In the genomic region with DNA sequence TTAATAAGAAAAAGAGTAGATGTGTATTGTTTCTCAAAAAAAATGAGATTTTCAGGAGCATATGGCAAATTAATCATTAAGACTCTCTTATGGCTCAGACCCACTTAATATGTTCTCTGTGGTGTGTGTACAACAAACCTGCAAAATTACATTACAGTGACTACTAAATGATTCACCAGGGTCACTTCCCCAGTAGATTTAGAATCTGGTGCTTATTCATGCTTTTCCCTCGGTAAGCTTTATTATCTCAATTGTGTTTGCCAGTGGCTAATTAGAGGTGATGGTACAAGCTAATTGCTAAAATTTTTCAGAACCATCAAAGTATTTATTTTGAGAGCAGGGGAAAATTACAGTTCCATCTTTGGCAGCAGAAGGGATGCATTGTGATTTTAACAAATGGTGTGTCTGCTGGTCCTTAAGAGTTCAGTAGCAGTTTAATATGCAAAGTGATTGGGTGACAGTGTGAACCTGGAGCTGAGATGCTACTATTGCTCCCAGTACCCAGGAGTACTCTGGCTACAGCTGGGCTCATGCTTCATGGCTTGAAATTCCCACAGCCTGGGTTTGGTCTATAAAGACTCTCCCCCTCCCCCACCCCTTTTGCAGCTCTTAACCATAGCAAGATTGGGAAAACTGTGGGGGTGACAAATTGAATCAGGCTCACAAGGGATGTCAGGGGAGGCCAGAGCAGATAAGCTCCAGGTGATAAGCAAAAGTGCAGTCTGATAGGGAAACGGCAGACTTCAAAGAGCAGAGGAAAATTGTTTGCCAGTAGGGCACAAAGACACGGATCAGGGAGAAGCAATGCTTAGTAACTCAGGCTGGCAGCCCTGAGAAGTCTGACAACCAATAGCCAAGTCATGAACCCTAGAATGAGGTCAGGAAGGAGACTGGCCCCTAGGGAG, we compare ENCODE assay signal across 14 cellular contexts.
DNase-seq lines count a peak whose midpoint lies in the region; FAIRE-seq and TF ChIP-seq lines count a peak whose summit lies in the region.
"Had no signal": no experiment of that assay in that cellular context is flagged by ENCODE, and none has a peak within 500 bp of the region (broad histone marks: within the 10 kb centered on the region; RNA-seq: fewer than 3 reads in every experiment).

No MANE protein-coding gene starts in this region.

- peak overlapping the region; percentile 51 for H3K4me2 ChIP-seq in astrocyte (ENCODE audit: low read length)
- H3K4me2 ChIP-seq: neural progenitor cell had no signal

- peaks cover 9% of the 10 kb centered on the region for H3K4me1 ChIP-seq in astrocyte (ENCODE audit: insufficient read depth, low read length)

- intact Hi-C loops in activated T-helper 2 cell treated with anti-CD3 and anti-CD28 coated beads, Interferon-gamma antibody, Interleukin-2, Interleukin-4, amounts not matched to agents 10 μg/mL and 5 μg/mL and 100 μg/mL, durations not matched to agents 14 hours and 24 hours and 36 hours (cut with micrococcal nuclease) = no loop called here

- DNase-seq in Caki2 (ENCODE audit: low read depth) (peak; percentile 10), NCI-H1417 (lab: John Stamatoyannopoulos, UW) (peak in 2 of 3 experiments; percentile 77 to 91), astrocyte (ENCODE audit: low read depth) (peak; percentile 74), kidney glomerular epithelial cell (lab: John Stamatoyannopoulos, UW) (peak; percentile 47), GOT3 (lab: John Stamatoyannopoulos, UW) (no peak), T-helper 1 cell (no peak), HK-2 (ENCODE audit: unreplicated experiment) (no peak)
- no peak for DNase-seq in activated T-helper 2 cell treated with anti-CD3 and anti-CD28 coated beads, Interferon-gamma antibody, Interleukin-2, Interleukin-4, amounts not matched to agents 10 μg/mL and 5 μg/mL and 100 μg/mL, durations not matched to agents 14 hours and 24 hours and 36 hours (ENCODE audit: low spot score)
- DNase-seq: activated T-cell treated with anti-CD3 and anti-CD28 coated beads, Interleukin-2, amount 50 U/mL, for 4 hours; caudate nucleus; left colon; stimulated activated CD4-positive, alpha-beta T cell treated with anti-CD3 and anti-CD28 coated beads, Interleukin-15, amount 100 ng/mL, for 24 hours had no signal

- no peaks in the 10 kb centered on the region for H4K20me1 ChIP-seq in astrocyte (ENCODE audit: insufficient read depth, low read length)

- in situ Hi-C loops in Caki2 (cut with HindIII; ENCODE audit: low pct_unique_long_range_greater_than_20kb, low sequenced_read_pairs) = no loop called here

- no peak overlapping the region for H3K4me3 Mint-ChIP-seq in astrocyte (ENCODE audit: unreplicated experiment)
- H3K4me3 Mint-ChIP-seq in activated T-helper 2 cell treated with anti-CD3 and anti-CD28 coated beads, Interferon-gamma antibody, Interleukin-2, Interleukin-4, amounts not matched to agents 10 μg/mL and 5 μg/mL and 100 μg/mL, durations not matched to agents 14 hours and 24 hours and 36 hours (ENCODE audit: low read depth) = no peak overlapping the region
- H3K4me3 Mint-ChIP-seq: activated T-cell treated with anti-CD3 and anti-CD28 coated beads, Interleukin-2, amount 50 U/mL, for 4 hours; CD14-positive monocyte; neural progenitor cell had no signal

- no peaks in the 10 kb centered on the region for H3K36me3 ChIP-seq in astrocyte (ENCODE audit: insufficient read depth, low read length)
- H3K36me3 ChIP-seq: neural progenitor cell had no signal

- peaks cover 3% of the 10 kb centered on the region for H3K27me3 Mint-ChIP-seq in astrocyte (ENCODE audit: low read depth, unreplicated experiment)
- peaks cover 19% of the 10 kb centered on the region for H3K27me3 Mint-ChIP-seq in activated T-helper 2 cell treated with anti-CD3 and anti-CD28 coated beads, Interferon-gamma antibody, Interleukin-2, Interleukin-4, amounts not matched to agents 10 μg/mL and 5 μg/mL and 100 μg/mL, durations not matched to agents 14 hours and 24 hours and 36 hours (ENCODE audit: low read depth)

- FAIRE-seq in astrocyte (lab: Jason Lieb, UNC) = no peak

- peak overlapping the region; percentile 10 for H3K27ac Mint-ChIP-seq in astrocyte (ENCODE audit: unreplicated experiment)
- no peak overlapping the region for H3K27ac Mint-ChIP-seq in activated T-helper 2 cell treated with anti-CD3 and anti-CD28 coated beads, Interferon-gamma antibody, Interleukin-2, Interleukin-4, amounts not matched to agents 10 μg/mL and 5 μg/mL and 100 μg/mL, durations not matched to agents 14 hours and 24 hours and 36 hours
- H3K27ac Mint-ChIP-seq: CD14-positive monocyte, neural progenitor cell had no signal

- H3K9ac ChIP-seq in astrocyte (ENCODE audit: low read length) = no peak overlapping the region
- H3K9ac ChIP-seq: neural progenitor cell had no signal

- no peaks in the 10 kb centered on the region for H3K79me2 ChIP-seq in astrocyte (ENCODE audit: insufficient read depth, low read length)

- H3K4me1 Mint-ChIP-seq in astrocyte (ENCODE audit: low read depth, unreplicated experiment) = peaks cover 18% of the 10 kb centered on the region
- no peaks in the 10 kb centered on the region for H3K4me1 Mint-ChIP-seq in activated T-helper 2 cell treated with anti-CD3 and anti-CD28 coated beads, Interferon-gamma antibody, Interleukin-2, Interleukin-4, amounts not matched to agents 10 μg/mL and 5 μg/mL and 100 μg/mL, durations not matched to agents 14 hours and 24 hours and 36 hours (ENCODE audit: low read depth)
- H3K4me1 Mint-ChIP-seq: CD14-positive monocyte had no signal

- no peak for TF ChIP-seq CTCF in astrocyte (IDR thresholded peaks at IDR 0.05; ENCODE audit: insufficient read depth, low read depth, low read length)

- H3K27me3 ChIP-seq in astrocyte (ENCODE audit: insufficient read depth, low read length) = no peaks in the 10 kb centered on the region
- H3K27me3 ChIP-seq: neural progenitor cell had no signal

- no peak overlapping the region for H3K27ac ChIP-seq in astrocyte (ENCODE audit: low read depth, low read length)
- H3K27ac ChIP-seq: neural progenitor cell had no signal

- no peaks in the 10 kb centered on the region for H3K9me3 ChIP-seq in astrocyte (ENCODE audit: insufficient read depth, low read depth, low read length)

- no peaks in the 10 kb centered on the region for H3K36me3 Mint-ChIP-seq in astrocyte (ENCODE audit: low read depth, unreplicated experiment)
- H3K36me3 Mint-ChIP-seq in activated T-helper 2 cell treated with anti-CD3 and anti-CD28 coated beads, Interferon-gamma antibody, Interleukin-2, Interleukin-4, amounts not matched to agents 10 μg/mL and 5 μg/mL and 100 μg/mL, durations not matched to agents 14 hours and 24 hours and 36 hours (ENCODE audit: low read depth) = no peaks in the 10 kb centered on the region
- H3K36me3 Mint-ChIP-seq: CD14-positive monocyte, neural progenitor cell had no signal

- H3K4me3 ChIP-seq in astrocyte (ENCODE audit: insufficient read depth, low read depth, low read length) = no peak overlapping the region
- H3K4me3 ChIP-seq: neural progenitor cell had no signal

- no peak overlapping the region for H2AFZ ChIP-seq in astrocyte (ENCODE audit: low read depth, low read length)
- H2AFZ ChIP-seq: neural progenitor cell had no signal

- no peaks in the 10 kb centered on the region for H3K9me3 Mint-ChIP-seq in astrocyte (ENCODE audit: unreplicated experiment)
- no peaks in the 10 kb centered on the region for H3K9me3 Mint-ChIP-seq in activated T-helper 2 cell treated with anti-CD3 and anti-CD28 coated beads, Interferon-gamma antibody, Interleukin-2, Interleukin-4, amounts not matched to agents 10 μg/mL and 5 μg/mL and 100 μg/mL, durations not matched to agents 14 hours and 24 hours and 36 hours
- H3K9me3 Mint-ChIP-seq: activated T-cell treated with anti-CD3 and anti-CD28 coated beads, Interleukin-2, amount 50 U/mL, for 4 hours; neural progenitor cell had no signal

Comparison
In these comparisons a context has a peak if more than half of its experiments do, and no peak if none do; other contexts are left out.
1. DNase-seq: peak in Caki2 (single experiment), NCI-H1417 (2 of 3), astrocyte (single experiment) and kidney glomerular epithelial cell (single experiment); none in GOT3 (single experiment), T-helper 1 cell (0 of 5), HK-2 (single experiment) and activated T-helper 2 cell treated with anti-CD3 and anti-CD28 coated beads, Interferon-gamma antibody, Interleukin-2, Interleukin-4, amounts not matched to agents 10 μg/mL and 5 μg/mL and 100 μg/mL, durations not matched to agents 14 hours and 24 hours and 36 hours (single experiment).